28 cellular contexts compared by ENCODE assay signal in the genomic region with DNA sequence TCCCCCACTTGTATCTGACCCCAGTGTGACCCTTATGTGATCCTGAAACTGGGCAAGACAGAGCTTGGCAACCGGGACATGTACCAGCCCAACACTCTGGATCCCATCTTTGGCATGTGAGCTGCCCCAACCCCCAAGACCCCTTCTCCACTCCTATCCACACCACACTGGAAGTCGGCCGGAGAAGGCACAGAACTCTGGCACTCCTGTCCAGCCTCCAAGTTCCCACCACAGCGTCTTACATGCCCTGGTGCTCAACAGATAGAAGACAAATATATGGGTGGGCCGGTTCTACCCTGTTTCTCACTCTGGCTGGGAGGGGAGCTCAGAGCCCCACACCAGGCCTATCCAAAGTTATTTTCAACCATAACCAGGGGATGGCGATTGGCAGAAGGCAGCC. TPM values are rescaled to one million over a fixed set of nuclear protein-coding genes. Genes with fewer than 3 reads are reported as not detected.
"Had no signal": no experiment of that assay in that cellular context is flagged by ENCODE, and none has a peak within 500 bp of the region (broad histone marks: within the 10 kb centered on the region; RNA-seq: fewer than 3 reads in every experiment).

No MANE protein-coding gene starts in this region.

- H3K4me1 ChIP-seq: gastrocnemius medialis, prostate gland, right atrium auricular region, stomach, thyroid gland, vagina had no signal

- H3K27me3 ChIP-seq: gastrocnemius medialis, right atrium auricular region, stomach, thyroid gland, vagina had no signal

- H3K9me3 Mint-ChIP-seq: naive thymus-derived CD8-positive, alpha-beta T cell; neural crest cell had no signal

- H3K9me3 ChIP-seq: gastrocnemius medialis, prostate gland, right atrium auricular region, stomach, thyroid gland, vagina had no signal

- H3K4me3 Mint-ChIP-seq: naive thymus-derived CD8-positive, alpha-beta T cell; neural crest cell had no signal

- H3K27ac ChIP-seq: gastrocnemius medialis, prostate gland, right atrium auricular region, stomach, thyroid gland, vagina had no signal

- H3K27me3 Mint-ChIP-seq: naive thymus-derived CD8-positive, alpha-beta T cell had no signal

- H3K4me3 ChIP-seq: gastrocnemius medialis, lung, prostate gland, right atrium auricular region, smooth muscle cell, stomach, thyroid gland, vagina had no signal

- ATAC-seq: gastrocnemius medialis; naive thymus-derived CD8-positive, alpha-beta T cell; sciatic nerve had no signal

- H3K36me3 ChIP-seq: prostate gland, thyroid gland, vagina had no signal

- H3K4me1 Mint-ChIP-seq: neural crest cell had no signal

- DNase-seq: cortex of kidney; foreskin fibroblast; gastrocnemius medialis; head of caudate nucleus; mesenchymal stem cell; midbrain; naive thymus-derived CD8-positive, alpha-beta T cell; nucleus accumbens; stimulated activated CD4-positive, alpha-beta T cell treated with anti-CD3 and anti-CD28 coated beads, Interleukin-12 subunit alpha, Interleukin-12 subunit beta, amount 100 ng/mL, for 4 hours; stimulated activated CD4-positive, alpha-beta T cell treated with anti-CD3 and anti-CD28 coated beads, Interleukin-1b, Interleukin-23, amount 100 ng/mL, for 48 hours; stimulated activated CD4-positive, alpha-beta T cell treated with anti-CD3 and anti-CD28 coated beads, Interleukin-4, amount 100 ng/mL, for 1 hour; stimulated activated CD8-positive, alpha-beta memory T cell treated with anti-CD3 and anti-CD28 coated beads, Interleukin-4, amount 100 ng/mL, for 48 hours; stimulated activated naive CD4-positive, alpha-beta T cell treated with Interleukin-2 at 50 U/mL for 16 hours; stomach; thyroid gland; trophoblast cell had no signal

RNA-seq across cellular contexts. Expression of gene FER1L5, which starts 56.5 kb away (rescaled TPM):
- total RNA-seq: dermis microvascular lymphatic vessel endothelial cell; gastrocnemius medialis; glomerular endothelial cell; myocyte; naive thymus-derived CD8-positive, alpha-beta T cell; right atrium auricular region; smooth muscle cell; subcutaneous adipose tissue had no signal
- polyA plus RNA-seq: liver, smooth muscle cell had no signal
